Comparison of ENCODE assay signal across 2 cellular contexts in the genomic region with DNA sequence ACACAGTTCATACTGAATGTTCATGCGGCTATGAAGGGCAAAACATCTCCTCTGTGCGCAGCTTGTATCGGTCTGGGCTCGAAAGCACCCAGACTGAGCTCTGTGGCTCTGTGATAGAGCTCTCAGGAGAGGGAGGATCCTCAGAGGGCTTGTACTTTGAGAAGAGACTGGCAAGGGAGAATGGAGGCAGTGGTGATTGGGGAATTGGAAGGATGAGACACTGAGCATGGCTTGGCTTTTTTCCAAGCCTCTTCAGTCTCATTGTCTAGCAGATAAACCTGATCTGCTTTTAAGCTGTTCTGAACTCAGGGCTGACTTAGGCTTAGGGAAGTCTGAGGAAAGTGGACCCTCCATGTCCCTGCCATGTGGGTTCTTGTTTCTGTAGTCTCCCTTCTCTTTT.
A peak's percentile ranks its signal among the peaks of the same experiment; 100 is the strongest.
TF ChIP-seq lines count a peak whose summit lies in the region.

No MANE protein-coding gene starts in this region.

TF ChIP-seq in K562, 482 proteins besides CTCF, POLR2A, EP300 and RAD21:
- peak; percentile 76 for TF ChIP-seq NFIC (IDR thresholded peaks at IDR 0.05)
- TF ChIP-seq RBM22 (IDR thresholded peaks at IDR 0.05; ENCODE audit: low read depth, low read length, poor library complexity, severe bottlenecking) = no peak
- TF ChIP-seq L3MBTL2 (IDR thresholded peaks at IDR 0.05) = no peak
- TF ChIP-seq RAD51 (IDR thresholded peaks at IDR 0.05; ENCODE audit: borderline replicate concordance, low read depth) = no peak
- TF ChIP-seq KDM5B (IDR thresholded peaks at IDR 0.05; ENCODE audit: insufficient replicate concordance, low read depth, low read length) = no peak
- TF ChIP-seq LARP7 (IDR thresholded peaks at IDR 0.05) = no peak
- no peak for TF ChIP-seq ZNF830 (CRISPR knock-in tag; IDR thresholded peaks at IDR 0.05)

TF ChIP-seq in HepG2, 621 proteins besides CTCF, POLR2A, EP300 and RAD21:
- TF ChIP-seq, protein P1, sequence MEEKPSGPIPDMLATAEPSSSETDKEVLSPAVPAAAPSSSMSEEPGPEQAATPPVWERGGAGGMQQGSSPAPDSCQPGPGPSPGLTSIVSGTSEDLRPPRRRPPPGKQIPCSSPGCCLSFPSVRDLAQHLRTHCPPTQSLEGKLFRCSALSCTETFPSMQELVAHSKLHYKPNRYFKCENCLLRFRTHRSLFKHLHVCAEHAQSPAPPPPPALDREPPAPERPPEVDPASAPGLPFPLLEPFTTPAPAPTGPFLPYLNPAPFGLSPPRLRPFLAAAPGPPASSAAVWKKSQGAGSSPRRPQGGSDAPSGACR (CRISPR knock-in tag; IDR thresholded peaks at IDR 0.05) = no peak
- TF ChIP-seq CAMTA2 (CRISPR knock-in tag; IDR thresholded peaks at IDR 0.05; ENCODE audit: borderline replicate concordance) = no peak
- no peak for TF ChIP-seq KDM2A (CRISPR knock-in tag; IDR thresholded peaks at IDR 0.05; ENCODE audit: borderline replicate concordance, low read depth)
- TF ChIP-seq ZNF296 (CRISPR knock-in tag; conservative IDR thresholded peaks at IDR 0.05) = no peak
- TF ChIP-seq PAWR (CRISPR knock-in tag; IDR thresholded peaks at IDR 0.05; ENCODE audit: borderline replicate concordance) = no peak
- no peak for TF ChIP-seq ATF1 (CRISPR knock-in tag; IDR thresholded peaks at IDR 0.05)
- TF ChIP-seq ZIK1 (CRISPR knock-in tag; IDR thresholded peaks at IDR 0.05; ENCODE audit: borderline replicate concordance, low read depth) = no peak
- no peak for TF ChIP-seq ZNF329 (CRISPR knock-in tag; IDR thresholded peaks at IDR 0.05; ENCODE audit: low read depth)
- no peak for TF ChIP-seq ZNF33B (CRISPR knock-in tag; IDR thresholded peaks at IDR 0.05)
- TF ChIP-seq TBX2 (CRISPR knock-in tag; IDR thresholded peaks at IDR 0.05; ENCODE audit: borderline replicate concordance) = no peak
- no peak for TF ChIP-seq NR2C2 (CRISPR knock-in tag; IDR thresholded peaks at IDR 0.05; ENCODE audit: borderline replicate concordance)
- no peak for TF ChIP-seq ZNF326 (CRISPR knock-in tag; IDR thresholded peaks at IDR 0.05; ENCODE audit: borderline replicate concordance)
- TF ChIP-seq U2AF2 (IDR thresholded peaks at IDR 0.05; ENCODE audit: low read depth, low read length) = no peak
- TF ChIP-seq, protein P2, sequence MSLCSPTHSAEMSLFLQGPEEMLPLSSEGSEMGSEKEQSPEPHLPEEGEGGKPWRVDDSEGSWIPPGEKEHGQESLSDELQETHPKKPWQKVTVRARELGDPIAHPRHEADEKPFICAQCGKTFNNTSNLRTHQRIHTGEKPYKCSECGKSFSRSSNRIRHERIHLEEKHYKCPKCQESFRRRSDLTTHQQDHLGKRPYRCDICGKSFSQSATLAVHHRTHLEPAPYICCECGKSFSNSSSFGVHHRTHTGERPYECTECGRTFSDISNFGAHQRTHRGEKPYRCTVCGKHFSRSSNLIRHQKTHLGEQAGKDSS (CRISPR knock-in tag; IDR thresholded peaks at IDR 0.05; ENCODE audit: borderline replicate concordance, low read depth) = no peak
- TF ChIP-seq ATM (IDR thresholded peaks at IDR 0.05; ENCODE audit: borderline replicate concordance) = no peak
- TF ChIP-seq, protein P3, sequence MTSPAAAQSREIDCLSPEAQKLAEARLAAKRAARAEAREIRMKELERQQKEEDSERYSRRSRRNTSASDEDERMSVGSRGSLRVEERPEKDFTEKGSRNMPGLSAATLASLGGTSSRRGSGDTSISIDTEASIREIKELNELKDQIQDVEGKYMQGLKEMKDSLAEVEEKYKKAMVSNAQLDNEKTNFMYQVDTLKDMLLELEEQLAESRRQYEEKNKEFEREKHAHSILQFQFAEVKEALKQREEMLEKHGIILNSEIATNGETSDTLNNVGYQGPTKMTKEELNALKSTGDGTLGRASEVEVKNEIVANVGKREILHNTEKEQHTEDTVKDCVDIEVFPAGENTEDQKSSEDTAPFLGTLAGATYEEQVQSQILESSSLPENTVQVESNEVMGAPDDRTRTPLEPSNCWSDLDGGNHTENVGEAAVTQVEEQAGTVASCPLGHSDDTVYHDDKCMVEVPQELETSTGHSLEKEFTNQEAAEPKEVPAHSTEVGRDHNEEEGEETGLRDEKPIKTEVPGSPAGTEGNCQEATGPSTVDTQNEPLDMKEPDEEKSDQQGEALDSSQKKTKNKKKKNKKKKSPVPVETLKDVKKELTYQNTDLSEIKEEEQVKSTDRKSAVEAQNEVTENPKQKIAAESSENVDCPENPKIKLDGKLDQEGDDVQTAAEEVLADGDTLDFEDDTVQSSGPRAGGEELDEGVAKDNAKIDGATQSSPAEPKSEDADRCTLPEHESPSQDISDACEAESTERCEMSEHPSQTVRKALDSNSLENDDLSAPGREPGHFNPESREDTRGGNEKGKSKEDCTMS (CRISPR knock-in tag; conservative IDR thresholded peaks at IDR 0.05) = no peak
- no peak for TF ChIP-seq FOXK2 (IDR thresholded peaks at IDR 0.05)
